Comparison of ENCODE assay signal across 8 cellular contexts in the genomic region with DNA sequence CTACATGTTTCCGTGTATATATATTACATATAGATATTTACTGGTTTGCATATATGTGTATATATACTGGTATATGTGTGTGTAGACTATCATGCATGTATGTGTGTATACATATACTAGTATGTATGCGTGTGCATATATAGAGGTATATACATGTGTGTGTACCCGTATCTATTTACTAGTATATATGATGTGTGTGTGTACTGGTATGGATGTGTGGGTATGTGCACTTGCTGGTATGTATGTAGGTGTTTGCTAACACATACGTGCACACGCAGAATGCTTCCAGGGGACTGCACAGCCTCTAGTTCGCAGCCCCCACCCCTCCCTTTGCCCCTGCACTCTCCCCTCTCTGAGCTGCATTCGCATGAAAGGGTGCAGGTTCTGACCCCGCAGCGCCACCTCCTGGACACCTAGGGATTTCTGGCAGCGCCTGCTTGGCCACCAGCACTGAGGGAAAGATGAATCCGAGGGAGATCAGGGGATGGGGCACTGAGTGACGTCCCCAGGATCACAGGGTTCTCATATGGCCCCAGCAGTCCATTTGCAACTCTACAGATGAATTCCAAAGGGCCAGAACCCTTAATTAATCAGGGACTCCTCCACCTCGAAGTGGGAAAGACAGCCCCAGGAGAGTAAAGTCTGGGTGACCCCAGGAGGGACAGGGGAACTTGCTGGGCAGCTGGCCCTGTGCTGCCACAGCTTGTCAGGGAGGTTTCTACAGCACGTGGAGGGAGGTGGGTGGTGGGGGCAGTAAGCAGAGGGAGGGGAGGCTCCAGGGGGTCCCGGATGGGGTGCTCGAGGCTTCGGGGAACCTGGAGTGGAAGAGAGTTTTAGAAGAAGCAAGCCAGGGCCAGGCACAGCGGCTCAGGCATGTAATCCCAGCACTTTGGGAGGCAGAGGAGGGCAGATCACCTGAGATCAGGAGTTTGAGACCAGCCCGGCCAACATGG.
DNase-seq lines count a peak whose midpoint lies in the region; ATAC-seq and TF ChIP-seq lines count a peak whose summit lies in the region.

No MANE protein-coding gene starts in this region.

- H3K4me1 Mint-ChIP-seq in T-helper 17 cell: no peaks in the 10 kb centered on the region

- no peaks in the 10 kb centered on the region for H3K36me3 Mint-ChIP-seq in T-helper 17 cell (ENCODE audit: low read depth)

- peaks cover 38% of the 10 kb centered on the region for H3K27me3 Mint-ChIP-seq in T-helper 17 cell

- DNase-seq in AG10803 (ENCODE audit: low read depth) (peak; percentile 41), GM19238 (ENCODE audit: insufficient read length, low spot score) (peak; percentile 58), NCI-H1092 treated with DMSO at 0.1 percent for 48 hours (lab: John Stamatoyannopoulos, UW) (peak; percentile 33), T-helper 17 cell (peak; percentile 30 to 54 (median 32)), astrocyte of the spinal cord (ENCODE audit: low read depth, low spot score) (peak; percentile 56), hypothalamus (lab: John Stamatoyannopoulos, UW) (peak in 50 of 51 donors; percentile 6 to 84 (median 56))
- DNase-seq in stimulated activated CD4-positive, alpha-beta T cell treated with anti-CD3 and anti-CD28 coated beads, Interleukin-12 subunit alpha, Interleukin-12 subunit beta, amount 100 ng/mL, for 24 hours (ENCODE audit: low read depth in 2 of 2): peak; percentile 44 to 68

- TF ChIP-seq CTCF in AG10803 (conservative IDR thresholded peaks at IDR 0.05; ENCODE audit: low read length) (peak; percentile 88), astrocyte of the spinal cord (IDR thresholded peaks at IDR 0.05; ENCODE audit: low read depth, low read length) (peak; percentile 88)

- in situ Hi-C loops in astrocyte of the spinal cord (cut with HindIII; ENCODE audit: low sequenced_read_pairs): no loop called here

- peak; percentile 42 for ATAC-seq in T-helper 17 cell
- no peak for ATAC-seq in GM19035 (IDR thresholded peaks at IDR 0.05; ENCODE audit: unreplicated experiment)

- no peak overlapping the region for H3K4me3 Mint-ChIP-seq in T-helper 17 cell

- H3K27ac Mint-ChIP-seq in T-helper 17 cell: no peak overlapping the region

- H3K9me3 ChIP-seq in T-helper 17 cell (ENCODE audit: control insufficient read depth, low read length, poor library complexity, severe bottlenecking): no peaks in the 10 kb centered on the region

- H3K4me3 ChIP-seq in AG10803 (ENCODE audit: low read length) (no peak overlapping the region), astrocyte of the spinal cord (ENCODE audit: low read depth, low read length) (no peak overlapping the region)
